In the genomic region with DNA sequence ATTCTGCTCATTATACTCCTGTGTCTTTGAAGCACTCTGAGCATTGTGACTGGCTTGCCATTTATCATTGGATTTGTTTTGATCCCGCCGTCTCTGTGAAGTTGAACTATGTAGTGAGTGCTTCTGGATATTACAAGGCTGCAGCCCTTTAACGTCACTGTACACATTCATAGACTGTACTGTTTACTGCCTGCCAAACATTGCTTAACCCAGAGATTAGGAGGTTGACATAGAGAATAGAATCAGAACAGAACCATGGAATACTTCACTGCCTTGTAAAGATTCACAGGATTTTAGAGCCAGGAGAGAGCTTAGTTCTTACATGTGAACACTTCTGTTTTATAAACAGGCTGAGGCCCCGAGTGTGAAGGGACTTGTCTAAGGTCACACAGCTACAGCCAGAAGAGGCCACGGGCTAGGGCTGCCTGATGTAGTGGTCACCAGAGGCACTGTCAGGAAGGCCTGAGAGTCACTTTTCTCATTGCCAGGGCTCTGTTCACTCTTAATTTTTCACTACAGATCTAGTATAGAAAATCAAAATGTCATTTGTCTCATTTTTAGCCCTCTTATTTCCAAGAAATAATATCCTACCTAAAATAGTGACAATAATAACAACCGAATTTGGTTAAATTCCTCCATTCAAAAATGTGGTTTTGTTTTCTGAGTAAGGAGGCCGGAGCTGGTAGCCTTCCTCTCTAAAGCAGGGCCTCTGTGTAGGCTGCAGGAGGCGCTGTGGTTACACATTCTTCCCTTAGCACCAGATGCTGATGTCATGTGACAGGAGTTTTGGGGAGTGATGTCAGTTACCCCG, we compare ENCODE assay signal across 8 cellular contexts.
DNase-seq lines count a peak whose midpoint lies in the region; ATAC-seq and TF ChIP-seq lines count a peak whose summit lies in the region.

No MANE protein-coding gene starts in this region.

- H3K27me3 ChIP-seq in GM23338 (ENCODE audit: insufficient read depth), result no peaks in the 10 kb centered on the region
- no peaks in the 10 kb centered on the region for H3K27me3 ChIP-seq in ovary

- H3K27ac ChIP-seq in GM23338 (ENCODE audit: low read depth) (no peak overlapping the region), ovary (no peak overlapping the region)

- no peaks in the 10 kb centered on the region for H3K79me2 ChIP-seq in GM23338 (replicated peaks; ENCODE audit: insufficient read depth)

- peaks cover 74% of the 10 kb centered on the region for H3K36me3 Mint-ChIP-seq in GM23338 (ENCODE audit: low read depth)
- peaks cover 51% of the 10 kb centered on the region for H3K36me3 Mint-ChIP-seq in activated T-helper 1 cell treated with anti-CD3 and anti-CD28 coated beads, Interleukin-12 subunit alpha, Interleukin-12 subunit beta, Interleukin-2, Interleukin-4 antibody, amounts not matched to agents 30 ng/mL and 10 ng/mL and 1 ng/mL, durations not matched to agents 14 hours and 24 hours and 36 hours (ENCODE audit: low read depth)

- H3K4me1 ChIP-seq in GM23338 (ENCODE audit: insufficient read depth) (no peaks in the 10 kb centered on the region), ovary (ENCODE audit: insufficient read depth) (no peaks in the 10 kb centered on the region)

- WGBS in ovary, 3 donors, result 41 to 48% (median 45%) methylated on average over 9 of the region's 9 CpGs

- peaks cover 14% of the 10 kb centered on the region for H4K20me1 ChIP-seq in GM23338 (replicated peaks; ENCODE audit: insufficient read depth)

- H3K4me3 Mint-ChIP-seq in GM23338, result no peak overlapping the region
- no peak overlapping the region for H3K4me3 Mint-ChIP-seq in activated T-helper 1 cell treated with anti-CD3 and anti-CD28 coated beads, Interleukin-12 subunit alpha, Interleukin-12 subunit beta, Interleukin-2, Interleukin-4 antibody, amounts not matched to agents 30 ng/mL and 10 ng/mL and 1 ng/mL, durations not matched to agents 14 hours and 24 hours and 36 hours

- no peaks in the 10 kb centered on the region for H3K4me1 Mint-ChIP-seq in GM23338
- peaks cover 9% of the 10 kb centered on the region for H3K4me1 Mint-ChIP-seq in activated T-helper 1 cell treated with anti-CD3 and anti-CD28 coated beads, Interleukin-12 subunit alpha, Interleukin-12 subunit beta, Interleukin-2, Interleukin-4 antibody, amounts not matched to agents 30 ng/mL and 10 ng/mL and 1 ng/mL, durations not matched to agents 14 hours and 24 hours and 36 hours (ENCODE audit: low read depth)

- no peaks in the 10 kb centered on the region for H3K27me3 Mint-ChIP-seq in GM23338 (ENCODE audit: insufficient read depth, low read depth, poor library complexity)
- H3K27me3 Mint-ChIP-seq in activated T-helper 1 cell treated with anti-CD3 and anti-CD28 coated beads, Interleukin-12 subunit alpha, Interleukin-12 subunit beta, Interleukin-2, Interleukin-4 antibody, amounts not matched to agents 30 ng/mL and 10 ng/mL and 1 ng/mL, durations not matched to agents 14 hours and 24 hours and 36 hours (ENCODE audit: insufficient read depth), result no peaks in the 10 kb centered on the region

- no peak overlapping the region for H3K27ac Mint-ChIP-seq in GM23338
- H3K27ac Mint-ChIP-seq in activated T-helper 1 cell treated with anti-CD3 and anti-CD28 coated beads, Interleukin-12 subunit alpha, Interleukin-12 subunit beta, Interleukin-2, Interleukin-4 antibody, amounts not matched to agents 30 ng/mL and 10 ng/mL and 1 ng/mL, durations not matched to agents 14 hours and 24 hours and 36 hours, result peak overlapping the region; percentile 37

- ATAC-seq in GM23338, result peak; percentile 90

- H3K9me3 Mint-ChIP-seq in GM23338, result no peaks in the 10 kb centered on the region
- H3K9me3 Mint-ChIP-seq in activated T-helper 1 cell treated with anti-CD3 and anti-CD28 coated beads, Interleukin-12 subunit alpha, Interleukin-12 subunit beta, Interleukin-2, Interleukin-4 antibody, amounts not matched to agents 30 ng/mL and 10 ng/mL and 1 ng/mL, durations not matched to agents 14 hours and 24 hours and 36 hours, result no peaks in the 10 kb centered on the region

- no peak for TF ChIP-seq EP300 in ovary (IDR thresholded peaks at IDR 0.05)

- H3K9me3 ChIP-seq in ovary, result no peaks in the 10 kb centered on the region

- DNase-seq in Caki2 (ENCODE audit: low read depth) (peak; percentile 13), GM23338 (ENCODE audit: low spot score) (peak; percentile 83), NCI-H82 treated with DMSO at 0.1 percent for 48 hours (lab: John Stamatoyannopoulos, UW; ENCODE audit: unreplicated experiment) (peak; percentile 6), globus pallidus (ENCODE audit: low spot score) (peak; percentile 84), ovary (peak; percentile 38 to 72 (median 60)), epidermal melanocyte (ENCODE audit: insufficient read length, low spot score) (no peak), NCI-H2029 treated with DMSO at 0.1 percent for 48 hours (lab: John Stamatoyannopoulos, UW) (no peak)
- DNase-seq in activated T-helper 1 cell treated with anti-CD3 and anti-CD28 coated beads, Interleukin-12 subunit alpha, Interleukin-12 subunit beta, Interleukin-2, Interleukin-4 antibody, amounts not matched to agents 30 ng/mL and 10 ng/mL and 1 ng/mL, durations not matched to agents 14 hours and 24 hours and 36 hours (ENCODE audit: low spot score), result peak; percentile 19

- TF ChIP-seq CTCF in GM23338 (conservative IDR thresholded peaks at IDR 0.05; ENCODE audit: low read depth in 2 of 2) (peak; percentile 93 to 94), ovary (IDR thresholded peaks at IDR 0.05) (peak; percentile 39 to 61 (median 40))

- in situ Hi-C loops in Caki2 (cut with HindIII; ENCODE audit: low pct_unique_long_range_greater_than_20kb, low sequenced_read_pairs), result no loop called here

- H3K4me3 ChIP-seq in GM23338, result no peak overlapping the region
- H3K4me3 ChIP-seq in ovary, result no peak overlapping the region

- no peaks in the 10 kb centered on the region for H3F3A ChIP-seq in GM23338 (replicated peaks; ENCODE audit: low read depth)

- H3K9me2 ChIP-seq in GM23338 (ENCODE audit: insufficient read depth), result no peaks in the 10 kb centered on the region

- intact Hi-C loops in activated T-helper 1 cell treated with anti-CD3 and anti-CD28 coated beads, Interleukin-12 subunit alpha, Interleukin-12 subunit beta, Interleukin-2, Interleukin-4 antibody, amounts not matched to agents 30 ng/mL and 10 ng/mL and 1 ng/mL, durations not matched to agents 14 hours and 24 hours and 36 hours (cut with micrococcal nuclease), result loop anchor here (1.0 to 5.0 kb wide), 2 partner anchors 54 to 138 kb away; a partner anchor contains a TSS
- intact Hi-C loops in ovary (cut with DNase I), result loop anchor here in 1 of 4 donors (10.0 kb wide), 1 partner anchor 136 kb away; a partner anchor contains a TSS

- H3K4me2 ChIP-seq in GM23338, result no peak overlapping the region

- H3K36me3 ChIP-seq in GM23338 (ENCODE audit: insufficient read depth) (peaks cover 58% of the 10 kb centered on the region), ovary (no peaks in the 10 kb centered on the region)

- TF ChIP-seq POLR2A in ovary (IDR thresholded peaks at IDR 0.05), result no peak

- no peak overlapping the region for H2AFZ ChIP-seq in GM23338

TF ChIP-seq in GM23338, 12 proteins besides CTCF, POLR2A, EP300 and RAD21:
- TF ChIP-seq EZH2phosphoT487 (IDR thresholded peaks at IDR 0.05; ENCODE audit: unreplicated experiment) (no peak), CREB1 (CRISPR knock-in tag; IDR thresholded peaks at IDR 0.05; ENCODE audit: low read depth) (peak; percentile 54), JUNB (IDR thresholded peaks at IDR 0.05; ENCODE audit: unreplicated experiment) (no peak), ZNF331 (CRISPR knock-in tag; IDR thresholded peaks at IDR 0.05; ENCODE audit: low read depth) (no peak)
- TF ChIP-seq, protein P1, sequence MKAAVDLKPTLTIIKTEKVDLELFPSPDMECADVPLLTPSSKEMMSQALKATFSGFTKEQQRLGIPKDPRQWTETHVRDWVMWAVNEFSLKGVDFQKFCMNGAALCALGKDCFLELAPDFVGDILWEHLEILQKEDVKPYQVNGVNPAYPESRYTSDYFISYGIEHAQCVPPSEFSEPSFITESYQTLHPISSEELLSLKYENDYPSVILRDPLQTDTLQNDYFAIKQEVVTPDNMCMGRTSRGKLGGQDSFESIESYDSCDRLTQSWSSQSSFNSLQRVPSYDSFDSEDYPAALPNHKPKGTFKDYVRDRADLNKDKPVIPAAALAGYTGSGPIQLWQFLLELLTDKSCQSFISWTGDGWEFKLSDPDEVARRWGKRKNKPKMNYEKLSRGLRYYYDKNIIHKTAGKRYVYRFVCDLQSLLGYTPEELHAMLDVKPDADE (IDR thresholded peaks at IDR 0.05), result no peak

Comparison
In these comparisons a context has a peak if more than half of its experiments do, and no peak if none do; other contexts are left out.
1. DNase-seq: peak in Caki2 (single experiment), GM23338 (single experiment), NCI-H82 treated with DMSO at 0.1 percent for 48 hours (single experiment), activated T-helper 1 cell treated with anti-CD3 and anti-CD28 coated beads, Interleukin-12 subunit alpha, Interleukin-12 subunit beta, Interleukin-2, Interleukin-4 antibody, amounts not matched to agents 30 ng/mL and 10 ng/mL and 1 ng/mL, durations not matched to agents 14 hours and 24 hours and 36 hours (single experiment), globus pallidus (single experiment) and ovary (5 of 5); none in epidermal melanocyte (single experiment) and NCI-H2029 treated with DMSO at 0.1 percent for 48 hours (single experiment).